Comparison of ENCODE assay signal across 8 cellular contexts in genomic region chr1:234683856-234684632, GRCh38.
A peak's percentile ranks its signal among the peaks of the same experiment; 100 is the strongest.
DNase-seq lines count a peak whose midpoint lies in the region; ATAC-seq and TF ChIP-seq lines count a peak whose summit lies in the region.

No MANE protein-coding gene starts in this region.

- no peak for ATAC-seq in HG03354 (IDR thresholded peaks at IDR 0.05; ENCODE audit: poor library complexity, severe bottlenecking, unreplicated experiment)

- no peak for TF ChIP-seq CTCF in epithelial cell of esophagus (IDR thresholded peaks at IDR 0.05; ENCODE audit: insufficient read depth, low read depth, low read length, missing control alignments)

- DNase-seq in AML-193 (lab: John Stamatoyannopoulos, UW): peak; percentile 96
- DNase-seq in NCI-H446 treated with DMSO at 0.1 percent for 48 hours (lab: John Stamatoyannopoulos, UW): peak; percentile 59
- DNase-seq in epithelial cell of esophagus (ENCODE audit: low read depth): peak; percentile 92
- peak; percentile 69 for DNase-seq in mucosa of gallbladder (ENCODE audit: low spot score)
- no peak for DNase-seq in OCI-M2 (lab: John Stamatoyannopoulos, UW; ENCODE audit: unreplicated experiment)
- DNase-seq in effector CD4-positive, alpha-beta T cell: no peak
- DNase-seq in NCI-H774 (lab: John Stamatoyannopoulos, UW): no peak

- no peak overlapping the region for H3K4me3 ChIP-seq in epithelial cell of esophagus (ENCODE audit: low read length)

Comparison
In these comparisons a context has a peak if more than half of its experiments do, and no peak if none do; other contexts are left out.
1. DNase-seq: peak in AML-193 (2 of 2), NCI-H446 treated with DMSO at 0.1 percent for 48 hours (single experiment), epithelial cell of esophagus (single experiment) and mucosa of gallbladder (single experiment); none in OCI-M2 (single experiment), effector CD4-positive, alpha-beta T cell (single experiment) and NCI-H774 (single experiment).